In the genomic region with DNA sequence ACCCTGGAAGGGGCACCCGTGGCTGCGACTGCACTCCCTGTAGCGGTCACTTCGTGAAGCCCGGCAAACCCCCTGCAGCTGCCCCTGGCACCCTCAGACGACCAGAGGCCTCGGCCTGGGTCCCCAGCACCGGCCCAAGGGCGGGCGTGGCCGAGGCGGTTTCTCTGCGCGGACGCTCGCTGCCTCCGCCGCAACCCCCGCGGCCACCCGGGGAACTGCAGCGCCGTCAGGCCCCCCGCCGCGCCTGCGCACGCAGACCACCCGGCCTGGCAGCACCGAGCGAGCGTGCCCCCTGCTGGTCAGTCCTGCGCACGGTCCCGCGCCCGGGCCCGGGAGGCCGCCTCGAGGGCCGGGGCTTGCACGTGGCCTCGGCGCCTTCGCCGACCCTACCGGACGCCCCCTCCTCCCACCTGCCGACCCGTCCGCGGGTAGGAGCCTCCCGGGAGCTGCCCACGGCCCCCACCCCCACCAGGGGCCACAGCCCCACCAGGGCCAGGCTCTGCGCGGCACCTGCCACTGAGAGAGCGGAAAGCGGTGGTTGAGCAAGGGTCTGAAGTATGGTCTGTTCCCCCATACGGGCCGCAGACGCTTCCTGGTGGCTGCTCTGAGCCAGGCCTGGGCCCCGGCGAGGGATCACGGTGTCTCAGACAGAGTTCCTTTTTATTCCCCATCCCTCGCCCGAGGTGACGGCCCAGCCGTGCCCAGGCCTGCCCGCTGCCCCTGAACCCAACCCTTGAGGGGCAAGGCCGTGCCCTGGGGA, we compare ENCODE assay signal across 9 cellular contexts. TPM values are rescaled to one million over a fixed set of nuclear protein-coding genes. Genes with fewer than 3 reads are reported as not detected.
DNase-seq lines count a peak whose midpoint lies in the region; ATAC-seq lines count a peak whose summit lies in the region.
"Had no signal": no experiment of that assay in that cellular context is flagged by ENCODE, and none has a peak within 500 bp of the region (broad histone marks: within the 10 kb centered on the region; RNA-seq: fewer than 3 reads in every experiment).

No MANE protein-coding gene starts in this region.

- H3K27me3 Mint-ChIP-seq in effector memory CD8-positive, alpha-beta T cell = peaks cover 2 to 19% of the 10 kb centered on the region in 2 donors
- H3K27me3 Mint-ChIP-seq: activated naive CD8-positive, alpha-beta T cell had no signal

- DNase-seq in CD1c-positive myeloid dendritic cell (ENCODE audit: extremely low spot score) (peak; percentile 94), NCI-H82 treated with DMSO at 0.1 percent for 48 hours (lab: John Stamatoyannopoulos, UW; ENCODE audit: unreplicated experiment) (peak; percentile 14), mesenteric fat pad (ENCODE audit: low spot score) (peak; percentile 98)
- peak; percentile 70 to 94 for DNase-seq in activated CD8-positive, alpha-beta memory T cell treated with anti-CD3 and anti-CD28 coated beads for 1 hour (ENCODE audit: extremely low read depth in 1 of 2, low read depth in 1 of 2)
- DNase-seq in effector memory CD8-positive, alpha-beta T cell = peak; percentile 91 to 95 (median 94)
- DNase-seq in stimulated activated CD8-positive, alpha-beta memory T cell treated with anti-CD3 and anti-CD28 coated beads, Interleukin-12 subunit alpha, Interleukin-12 subunit beta, amount 100 ng/mL, for 24 hours (ENCODE audit: extremely low read depth) = peak; percentile 81

- H3K36me3 Mint-ChIP-seq in effector memory CD8-positive, alpha-beta T cell (ENCODE audit: insufficient read depth) = peaks cover 2% of the 10 kb centered on the region
- H3K36me3 Mint-ChIP-seq: activated naive CD8-positive, alpha-beta T cell had no signal

- ATAC-seq in GM19395 (IDR thresholded peaks at IDR 0.05; ENCODE audit: unreplicated experiment) (peak; percentile 74), HG03520 (IDR thresholded peaks at IDR 0.05; ENCODE audit: unreplicated experiment) (peak; percentile 76)
- peak; percentile 98 for ATAC-seq in effector memory CD8-positive, alpha-beta T cell (replicated peaks)

- peaks cover 0 to 2% of the 10 kb centered on the region in 2 donors for H3K4me1 Mint-ChIP-seq in effector memory CD8-positive, alpha-beta T cell (ENCODE audit: low read depth in 2 of 2)

- H3K9me3 Mint-ChIP-seq in effector memory CD8-positive, alpha-beta T cell = no peaks in the 10 kb centered on the region

- peak overlapping the region; percentile 66 to 73 for H3K4me3 Mint-ChIP-seq in effector memory CD8-positive, alpha-beta T cell

- no peak overlapping the region for H3K27ac Mint-ChIP-seq in effector memory CD8-positive, alpha-beta T cell
- H3K27ac Mint-ChIP-seq: activated naive CD8-positive, alpha-beta T cell had no signal

RNA-seq across cellular contexts. Expression of gene HS3ST6, which starts 11.5 kb away (rescaled TPM):
- total RNA-seq in mesenteric fat pad = not detected

RNA-seq across cellular contexts. Expression of gene MSRB1, which starts 13.2 kb away (rescaled TPM):
- 27.1 TPM for total RNA-seq in mesenteric fat pad

RNA-seq across cellular contexts. Expression of gene RPL3L, which starts 24.7 kb away (rescaled TPM):
- total RNA-seq in mesenteric fat pad = not detected

RNA-seq across cellular contexts. Expression of gene NDUFB10, which starts 29.6 kb away (rescaled TPM):
- total RNA-seq in mesenteric fat pad = 126 TPM

RNA-seq across cellular contexts. Expression of gene RPS2, which starts 34.9 kb away (rescaled TPM):
- 1,385 TPM for total RNA-seq in mesenteric fat pad

Comparison
In these comparisons a context has a peak if more than half of its experiments do, and no peak if none do; other contexts are left out.
1. Peak in every context shown above with its lines: DNase-seq and ATAC-seq.
2. DNase-seq: peak in every context shown above with its lines; median percentile 98 in mesenteric fat pad; 94 in CD1c-positive myeloid dendritic cell; 94 in effector memory CD8-positive, alpha-beta T cell; 82 in activated CD8-positive, alpha-beta memory T cell treated with anti-CD3 and anti-CD28 coated beads for 1 hour; 81 in stimulated activated CD8-positive, alpha-beta memory T cell treated with anti-CD3 and anti-CD28 coated beads, Interleukin-12 subunit alpha, Interleukin-12 subunit beta, amount 100 ng/mL, for 24 hours; 14 in NCI-H82 treated with DMSO at 0.1 percent for 48 hours.